ENCODE assay signal across 25 cellular contexts in the genomic region with DNA sequence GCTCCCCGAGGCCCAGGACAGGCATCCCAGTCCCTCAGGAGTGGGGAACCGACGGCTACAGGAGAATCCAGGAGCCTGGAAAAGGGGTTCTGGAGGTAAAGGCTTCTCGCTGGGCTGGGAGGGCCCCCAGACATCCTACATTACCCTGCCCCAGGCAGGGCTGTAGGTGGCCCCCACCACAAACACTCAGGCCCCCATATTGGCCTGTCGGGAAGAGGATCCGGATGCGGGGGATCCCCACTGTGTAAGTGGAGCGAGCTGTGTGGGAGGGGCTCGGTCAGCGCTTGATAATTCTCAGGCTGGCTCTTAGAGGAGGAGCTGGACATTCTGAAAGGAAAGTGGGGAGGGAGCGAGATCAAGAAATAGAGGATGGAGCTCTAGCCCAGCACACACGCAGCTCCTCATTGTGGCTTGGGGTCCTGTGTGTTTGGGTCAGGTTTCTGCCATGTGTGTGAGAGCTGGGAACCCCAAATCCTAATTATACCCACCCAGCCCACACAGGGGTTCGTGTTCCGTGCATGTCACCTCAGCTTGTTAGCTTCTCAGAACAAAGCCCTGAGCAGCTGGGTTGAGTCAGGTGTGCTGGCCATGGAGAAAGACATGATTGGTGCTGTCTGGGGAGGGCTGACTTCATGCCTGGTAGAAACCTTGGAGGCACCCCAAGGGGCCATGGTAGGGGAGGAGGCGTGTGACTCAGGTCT. TPM values are rescaled to one million over a fixed set of nuclear protein-coding genes. Genes with fewer than 3 reads are reported as not detected.
"Had no signal": no experiment of that assay in that cellular context is flagged by ENCODE, and none has a peak within 500 bp of the region (broad histone marks: within the 10 kb centered on the region; RNA-seq: fewer than 3 reads in every experiment).

No MANE protein-coding gene starts in this region.

- H3K4me3 Mint-ChIP-seq: activated B cell treated with CpG ODN at 0.5 μM for 24 hours; activated CD4-positive, alpha-beta memory T cell treated with anti-CD3 and anti-CD28 coated beads for 36 hours; activated CD8-positive, alpha-beta memory T cell treated with anti-CD3 and anti-CD28 coated beads, Interleukin-2, amount 10 ng/mL, durations not matched to agents 7 days and 5 days; activated naive CD8-positive, alpha-beta T cell treated with anti-CD3 and anti-CD28 coated beads, Interleukin-2, amount 50 U/mL, for 24 hours; natural killer cell treated with Interleukin-12 subunit alpha and Interleukin-12 subunit beta and Interleukin-15 and Interleukin-18, amount 100 ng/mL, for 72 hours; stimulated activated naive CD8-positive, alpha-beta T cell treated with anti-CD3 and anti-CD28 coated beads, Interleukin-15, Interleukin-2, amounts not matched to agents 100 ng/mL and 50 ng/mL, for 24 hours; T-helper 17 cell had no signal

- ATAC-seq: activated CD8-positive, alpha-beta memory T cell treated with anti-CD3 and anti-CD28 coated beads, Interleukin-2, amount 10 ng/mL, durations not matched to agents 7 days and 5 days; activated naive CD8-positive, alpha-beta T cell treated with anti-CD3 and anti-CD28 coated beads, Interleukin-2, amount 50 U/mL, for 24 hours; body of pancreas; esophagus mucosa; left lung; natural killer cell treated with Interleukin-12 subunit alpha and Interleukin-12 subunit beta and Interleukin-15 and Interleukin-18, amount 100 ng/mL, for 72 hours; pancreas; right cardiac atrium; T-helper 17 cell had no signal

- H3K9me3 ChIP-seq: body of pancreas, left lung, neutrophil, pancreas, tibial artery, uterus had no signal

- H3K4me1 ChIP-seq: left lung, tibial artery, uterus had no signal

- H3K36me3 Mint-ChIP-seq: activated CD8-positive, alpha-beta memory T cell treated with anti-CD3 and anti-CD28 coated beads, Interleukin-2, amount 10 ng/mL, durations not matched to agents 7 days and 5 days; natural killer cell treated with Interleukin-12 subunit alpha and Interleukin-12 subunit beta and Interleukin-15 and Interleukin-18, amount 100 ng/mL, for 72 hours had no signal

- H3K4me1 Mint-ChIP-seq: activated B cell treated with CpG ODN at 0.5 μM for 24 hours had no signal

- H3K27ac ChIP-seq: body of pancreas, left lung, neutrophil, pancreas, tibial artery, uterus had no signal

- H3K4me3 ChIP-seq: body of pancreas, left lung, pancreas, tibial artery, uterus had no signal

- H3K27me3 ChIP-seq: body of pancreas, left lung, neutrophil, pancreas, tibial artery, uterus had no signal

- H3K27me3 Mint-ChIP-seq: activated B cell treated with CpG ODN at 0.5 μM for 24 hours; activated CD4-positive, alpha-beta memory T cell treated with anti-CD3 and anti-CD28 coated beads for 36 hours; activated CD8-positive, alpha-beta memory T cell treated with anti-CD3 and anti-CD28 coated beads, Interleukin-2, amount 10 ng/mL, durations not matched to agents 7 days and 5 days; activated naive CD8-positive, alpha-beta T cell treated with anti-CD3 and anti-CD28 coated beads, Interleukin-2, amount 50 U/mL, for 24 hours; natural killer cell treated with Interleukin-12 subunit alpha and Interleukin-12 subunit beta and Interleukin-15 and Interleukin-18, amount 100 ng/mL, for 72 hours; stimulated activated naive CD8-positive, alpha-beta T cell treated with anti-CD3 and anti-CD28 coated beads, Interleukin-15, Interleukin-2, amounts not matched to agents 100 ng/mL and 50 ng/mL, for 24 hours; T-helper 17 cell had no signal

- DNase-seq: activated B cell treated with CpG ODN at 0.5 μM for 24 hours; activated CD4-positive, alpha-beta memory T cell treated with anti-CD3 and anti-CD28 coated beads for 36 hours; activated CD4-positive, alpha-beta T cell treated with anti-CD3 and anti-CD28 coated beads for 4 hours; activated CD8-positive, alpha-beta memory T cell treated with anti-CD3 and anti-CD28 coated beads, Interleukin-2, amount 10 ng/mL, durations not matched to agents 7 days and 5 days; activated naive CD4-positive, alpha-beta T cell treated with Interleukin-2 at 50 U/mL for 16 hours; activated naive CD8-positive, alpha-beta T cell treated with anti-CD3 and anti-CD28 coated beads, Interleukin-2, amount 50 U/mL, for 24 hours; dermis blood vessel endothelial cell; effector CD8-positive, alpha-beta T cell; foreskin melanocyte; mammary epithelial cell; midbrain; right cardiac atrium; stimulated activated CD4-positive, alpha-beta T cell treated with anti-CD3 and anti-CD28 coated beads, Interleukin-1b, Interleukin-23, amount 100 ng/mL, for 48 hours; SW 1271; tibial artery; uterus had no signal

- H3K9me3 Mint-ChIP-seq: activated B cell treated with CpG ODN at 0.5 μM for 24 hours; activated CD4-positive, alpha-beta memory T cell treated with anti-CD3 and anti-CD28 coated beads for 36 hours; activated naive CD8-positive, alpha-beta T cell treated with anti-CD3 and anti-CD28 coated beads, Interleukin-2, amount 50 U/mL, for 24 hours; natural killer cell treated with Interleukin-12 subunit alpha and Interleukin-12 subunit beta and Interleukin-15 and Interleukin-18, amount 100 ng/mL, for 72 hours; stimulated activated naive CD8-positive, alpha-beta T cell treated with anti-CD3 and anti-CD28 coated beads, Interleukin-15, Interleukin-2, amounts not matched to agents 100 ng/mL and 50 ng/mL, for 24 hours had no signal

- H3K27ac Mint-ChIP-seq: activated B cell treated with CpG ODN at 0.5 μM for 24 hours; activated CD4-positive, alpha-beta memory T cell treated with anti-CD3 and anti-CD28 coated beads for 36 hours; activated CD8-positive, alpha-beta memory T cell treated with anti-CD3 and anti-CD28 coated beads, Interleukin-2, amount 10 ng/mL, durations not matched to agents 7 days and 5 days; activated naive CD8-positive, alpha-beta T cell treated with anti-CD3 and anti-CD28 coated beads, Interleukin-2, amount 50 U/mL, for 24 hours; natural killer cell treated with Interleukin-12 subunit alpha and Interleukin-12 subunit beta and Interleukin-15 and Interleukin-18, amount 100 ng/mL, for 72 hours; stimulated activated naive CD8-positive, alpha-beta T cell treated with anti-CD3 and anti-CD28 coated beads, Interleukin-15, Interleukin-2, amounts not matched to agents 100 ng/mL and 50 ng/mL, for 24 hours; T-helper 17 cell had no signal

- H3K36me3 ChIP-seq: neutrophil, uterus had no signal

RNA-seq across cellular contexts. Expression of a gene that starts 49.4 kb away (rescaled TPM):
- total RNA-seq: activated CD8-positive, alpha-beta memory T cell treated with anti-CD3 and anti-CD28 coated beads, Interleukin-2, amount 10 ng/mL, durations not matched to agents 7 days and 5 days; kidney epithelial cell had no signal
